Comparison of ENCODE assay signal across 1 cellular context in genomic region chr5:124698774-124699173, GRCh38.
TF ChIP-seq lines count a peak whose summit lies in the region.

No MANE protein-coding gene starts in this region.

TF ChIP-seq in GM23338, 12 proteins besides CTCF, POLR2A, EP300 and RAD21:
- TF ChIP-seq ZNF462 (CRISPR knock-in tag; IDR thresholded peaks at IDR 0.05): no peak
- TF ChIP-seq STAT1 (IDR thresholded peaks at IDR 0.05; ENCODE audit: unreplicated experiment): no peak
- TF ChIP-seq POLR2AphosphoS5 (IDR thresholded peaks at IDR 0.05; ENCODE audit: low read depth): no peak
